8 cellular contexts compared by ENCODE assay signal in genomic region chr3:49028298-49028672, GRCh38. TPM values are rescaled to one million over a fixed set of nuclear protein-coding genes. Genes with fewer than 3 reads are reported as not detected.
DNase-seq lines count a peak whose midpoint lies in the region; FAIRE-seq and TF ChIP-seq lines count a peak whose summit lies in the region.

No MANE protein-coding gene starts in this region.

- no peak overlapping the region for H3K56ac ChIP-seq in H9 (ENCODE audit: insufficient read length, low read depth, low read length)

- no peak overlapping the region for H2BK5ac ChIP-seq in H9 (ENCODE audit: insufficient read length, low read length)

- no peak overlapping the region for H3K23ac ChIP-seq in H9 (ENCODE audit: insufficient read length, low read depth, low read length)

- H3K9me3 Mint-ChIP-seq in H9 = no peaks in the 10 kb centered on the region

- no peak overlapping the region for H2BK20ac ChIP-seq in H9 (ENCODE audit: low read depth, low read length, poor library complexity, severe bottlenecking)

- no peak overlapping the region for H3K4ac ChIP-seq in H9 (ENCODE audit: low read depth, low read length)

- H3K27ac Mint-ChIP-seq in H9 = peak overlapping the region in 2 of 3 experiments; percentile 74 to 99; a peak in 4 of 7 replicates

- H3K79me1 ChIP-seq in H9 (ENCODE audit: insufficient read depth, low read depth, low read length, poor library complexity, severe bottlenecking) = no peaks in the 10 kb centered on the region

- no peak overlapping the region for H2BK120ac ChIP-seq in H9 (ENCODE audit: low read depth, low read length, poor library complexity, severe bottlenecking)

- no peak overlapping the region for H4K5ac ChIP-seq in H9 (ENCODE audit: insufficient read length, low read depth, low read length)

- DNase-seq in H9 (no peak), foreskin fibroblast (no peak), kidney tubule cell (ENCODE audit: low spot score) (no peak), DMS 273 (lab: John Stamatoyannopoulos, UW; ENCODE audit: unreplicated experiment) (no peak), pons (ENCODE audit: low spot score) (no peak), RCC 7860 (ENCODE audit: low spot score) (no peak)

- no peak overlapping the region for H3T11ph ChIP-seq in H9 (ENCODE audit: low read length)

- H3K79me2 ChIP-seq in H9 (ENCODE audit: insufficient read depth, low read length) = no peaks in the 10 kb centered on the region

- H3K27me3 ChIP-seq in H9 (ENCODE audit: insufficient read depth, low read length) (no peaks in the 10 kb centered on the region), skeletal muscle satellite cell (ENCODE audit: control insufficient read depth, insufficient read depth, low read length) (no peaks in the 10 kb centered on the region)

- H3K14ac ChIP-seq in H9 (ENCODE audit: insufficient read depth, low read length) = no peak overlapping the region

- peaks cover 3% of the 10 kb centered on the region for H3K23me2 ChIP-seq in H9 (ENCODE audit: insufficient read length, low read depth, low read length, poor library complexity, severe bottlenecking)

- H3K4me2 ChIP-seq in H9 (ENCODE audit: insufficient read depth, insufficient read length, low read length) (peak overlapping the region; percentile 81), skeletal muscle satellite cell (ENCODE audit: low read length) (peak overlapping the region; percentile 95)

- H3K9ac ChIP-seq in H9 (ENCODE audit: extremely low read depth, insufficient read length, low read length) (peak overlapping the region; percentile 76), skeletal muscle satellite cell (ENCODE audit: low read depth, low read length) (peak overlapping the region; percentile 90)

- TF ChIP-seq CTCF in H9 (conservative IDR thresholded peaks at IDR 0.05) = no peak
- TF ChIP-seq CTCF in VCaP (conservative IDR thresholded peaks at IDR 0.05) = no peak
- no peak for TF ChIP-seq CTCF in foreskin fibroblast (IDR thresholded peaks at IDR 0.05; ENCODE audit: low read depth, low read length)

- H4K91ac ChIP-seq in H9 (ENCODE audit: insufficient read length, low read depth, low read length) = no peak overlapping the region

- WGBS in H9 (ENCODE audit: extremely low coverage, insufficient read length, low lambda C conversion rate) = no CpG with 5 or more reads among the region's 4 CpGs

- H2BK15ac ChIP-seq in H9 (ENCODE audit: low read depth, low read length) = no peak overlapping the region

- H3K4me1 Mint-ChIP-seq in H9 = peaks cover 14 to 21% of the 10 kb centered on the region in 2 experiments

- H3K4me1 ChIP-seq in H9 (ENCODE audit: insufficient read depth, low read length) (no peaks in the 10 kb centered on the region), skeletal muscle satellite cell (ENCODE audit: control insufficient read depth, insufficient read depth, low read length) (peaks cover 39% of the 10 kb centered on the region)

- peaks cover 7% of the 10 kb centered on the region for H4K20me1 ChIP-seq in H9 (ENCODE audit: control insufficient read depth, insufficient read depth, insufficient read length)

- H3K4me3 ChIP-seq in foreskin fibroblast (ENCODE audit: low read depth in 1 of 2, low read length in 2 of 2) (peak overlapping the region; percentile 66 to 81), skeletal muscle satellite cell (ENCODE audit: low read length) (peak overlapping the region; percentile 78)

- no peaks in the 10 kb centered on the region; the same call in none of the 2 replicates for H3K27me3 Mint-ChIP-seq in H9 (ENCODE audit: low read depth)

- no peaks in the 10 kb centered on the region for H3K9me3 ChIP-seq in H9 (ENCODE audit: control insufficient read depth, low read depth, low read length)
- no peaks in the 10 kb centered on the region for H3K9me3 ChIP-seq in skeletal muscle satellite cell (replicated peaks; ENCODE audit: low read length)

- no peak overlapping the region for H3K27ac ChIP-seq in H9 (ENCODE audit: insufficient read length, low read depth, low read length)
- H3K27ac ChIP-seq in VCaP = peak overlapping the region; percentile 99

- H3K36me3 Mint-ChIP-seq in H9 (ENCODE audit: insufficient read depth in 1 of 3, low read depth in 3 of 3) = peaks cover 66 to 95% (median 75%) of the 10 kb centered on the region in 3 experiments

- H3K36me3 ChIP-seq in skeletal muscle satellite cell (ENCODE audit: insufficient read depth, low read length) = peaks cover 78% of the 10 kb centered on the region

- H2AK5ac ChIP-seq in H9 (ENCODE audit: insufficient read length, low read length) = no peak overlapping the region

- H3K4me3 Mint-ChIP-seq in H9 = peak overlapping the region; percentile 90 to 96

- H4K8ac ChIP-seq in H9 (replicated peaks; ENCODE audit: insufficient read length, low read depth, low read length) = no peak overlapping the region

- H2AFZ ChIP-seq in H9 (ENCODE audit: low read length) = no peak overlapping the region

- H3K18ac ChIP-seq in H9 (ENCODE audit: insufficient read length, low read depth, low read length) = no peak overlapping the region

- no peak for FAIRE-seq in RCC 7860 (lab: Jason Lieb, UNC)

- H2BK12ac ChIP-seq in H9 (ENCODE audit: insufficient read length, low read depth, low read length) = no peak overlapping the region

RNA-seq across cellular contexts. Expression of gene IMPDH2, which starts 0.9 kb away (rescaled TPM):
- 408 and 414 TPM in 2 replicates for total RNA-seq in H9 (2021)
- 341 and 359 TPM in 2 replicates for total RNA-seq in skeletal muscle satellite cell (2012; rRNA removed)

RNA-seq across cellular contexts. Expression of gene NDUFAF3, which starts 6.4 kb away (rescaled TPM):
- total RNA-seq in H9 (2021) = 39.9 and 40.7 TPM in 2 replicates
- 35.0 and 48.3 TPM in 2 replicates for total RNA-seq in skeletal muscle satellite cell (2012; rRNA removed)

RNA-seq across cellular contexts. Expression of gene DALRD3, which starts 9.9 kb away (rescaled TPM):
- 27.1 and 32.3 TPM in 2 replicates for total RNA-seq in H9 (2021)
- total RNA-seq in skeletal muscle satellite cell (2012; rRNA removed) = 42.8 and 47.2 TPM in 2 replicates

RNA-seq across cellular contexts. Expression of gene WDR6, which starts 21.1 kb away (rescaled TPM):
- 282 and 298 TPM in 2 replicates for total RNA-seq in H9 (2021)
- total RNA-seq in skeletal muscle satellite cell (2012; rRNA removed) = 25.8 and 54.0 TPM in 2 replicates

RNA-seq across cellular contexts. Expression of gene P4HTM, which starts 38.2 kb away (rescaled TPM):
- total RNA-seq in H9 (2021) = 34.5 and 36.0 TPM in 2 replicates
- 11.4 and 15.2 TPM in 2 replicates for total RNA-seq in skeletal muscle satellite cell (2012; rRNA removed)
